Comparison of ENCODE assay signal across 8 cellular contexts in genomic region chr16:30557950-30558788, GRCh38. TPM values are rescaled to one million over a fixed set of nuclear protein-coding genes. Genes with fewer than 3 reads are reported as not detected.
DNase-seq lines count a peak whose midpoint lies in the region; ATAC-seq and TF ChIP-seq lines count a peak whose summit lies in the region.

Gene ZNF764 (minus strand): TSS chr16:30558374. CDS start chr16:30558182, 192 bp downstream.

- DNase-seq in DMS79 treated with DMSO at 0.1 percent for 48 hours (lab: John Stamatoyannopoulos, UW) (peak; percentile 96), Peyer's patch (peak; percentile 97 to 99 (median 98))
- peak; percentile 97 to 98 for DNase-seq in activated T-cell treated with anti-CD3 and anti-CD28 coated beads, Interleukin-2, amount 50 U/mL, for 48 hours
- peak; percentile 96 to 98 for DNase-seq in stimulated activated CD8-positive, alpha-beta memory T cell treated with anti-CD3 and anti-CD28 coated beads, Interleukin-7, amount 100 ng/mL, for 4 hours (ENCODE audit: low read depth in 2 of 2)

- peak; percentile 37 to 49 for TF ChIP-seq POLR2A in Peyer's patch (IDR thresholded peaks at IDR 0.05)

- no peak for TF ChIP-seq CTCF in KMS-11 (conservative IDR thresholded peaks at IDR 0.05; ENCODE audit: low read depth, low read length)
- peak in 3 of 6 experiments; percentile 2 to 17 (median 2) for TF ChIP-seq CTCF in Peyer's patch (IDR thresholded peaks at IDR 0.05)

- H3K9me3 ChIP-seq in Peyer's patch (no peaks in the 10 kb centered on the region), muscle layer of duodenum (ENCODE audit: control insufficient read depth in 1 of 2, low read length in 2 of 2) (no peaks in the 10 kb centered on the region)

- H3K27me3 ChIP-seq in KMS-11 (ENCODE audit: insufficient read depth, low read depth) (no peaks in the 10 kb centered on the region), Peyer's patch (no peaks in the 10 kb centered on the region), muscle layer of duodenum (ENCODE audit: low read depth, low read length) (no peaks in the 10 kb centered on the region)

- peak within 1 kb of the TSS; percentile 52 for H3K4me2 ChIP-seq in KMS-11

- H3K36me3 ChIP-seq in KMS-11 (ENCODE audit: insufficient read depth) (no peaks in the 10 kb centered on the region), Peyer's patch (peaks cover 0 to 27% (median 0%) of the 10 kb centered on the region in 3 donors), muscle layer of duodenum (ENCODE audit: control insufficient read depth in 1 of 2, insufficient read depth in 2 of 2, low read length in 2 of 2) (peaks cover 3 to 10% of the 10 kb centered on the region in 2 donors)

- H2AFZ ChIP-seq in KMS-11 (ENCODE audit: low read depth), result peak within 1 kb of the TSS; percentile 88

- H3K9ac ChIP-seq in KMS-11, result peak within 1 kb of the TSS; percentile 97

- H3K4me1 ChIP-seq in KMS-11 (ENCODE audit: low read depth, poor library complexity, severe bottlenecking) (peaks cover 17% of the 10 kb centered on the region), Peyer's patch (peaks cover 0 to 41% (median 4%) of the 10 kb centered on the region in 4 donors), muscle layer of duodenum (ENCODE audit: control insufficient read depth in 1 of 2, insufficient read depth in 2 of 2, low read length in 2 of 2) (peaks cover 2 to 20% of the 10 kb centered on the region in 2 donors)

- H3K79me2 ChIP-seq in KMS-11 (ENCODE audit: insufficient read depth, low read depth), result peaks cover 18% of the 10 kb centered on the region

- H3K4me3 ChIP-seq in KMS-11 (IDR thresholded peaks at IDR 0.05; ENCODE audit: insufficient read depth, low read depth, low read length) (no peak within 1 kb of the TSS), Peyer's patch (peak within 1 kb of the TSS; percentile 79 to 96 (median 84)), muscle layer of duodenum (ENCODE audit: low read depth in 1 of 2, low read length in 2 of 2) (peak within 1 kb of the TSS; percentile 66 to 85)

- no peaks in the 10 kb centered on the region for H4K20me1 ChIP-seq in KMS-11 (ENCODE audit: insufficient read depth)

- ATAC-seq in GM21723 (IDR thresholded peaks at IDR 0.05; ENCODE audit: unreplicated experiment) (peak; percentile 81), esophagus mucosa (peak; percentile 97)

- H3K27ac ChIP-seq in KMS-11 (peak within 1 kb of the TSS; percentile 93), Peyer's patch (peak within 1 kb of the TSS; percentile 93 to 99 (median 94)), muscle layer of duodenum (ENCODE audit: low read length) (peak within 1 kb of the TSS; percentile 72)

RNA-seq across cellular contexts. Expression of gene ZNF764, which starts in this region (rescaled TPM):
- total RNA-seq in Peyer's patch, result 10 to 100 TPM in 3 of 4 donors, 1 to 10 TPM in 1; 5.8 to 22.5 (median 19.8) TPM
- 3.0 TPM for total RNA-seq in esophagus mucosa
